ENCODE assay signal across 10 cellular contexts in genomic region chr12:74646831-74647230, GRCh38.
DNase-seq lines count a peak whose midpoint lies in the region; ATAC-seq and TF ChIP-seq lines count a peak whose summit lies in the region.
"Had no signal": no experiment of that assay in that cellular context is flagged by ENCODE, and none has a peak within 500 bp of the region (broad histone marks: within the 10 kb centered on the region; RNA-seq: fewer than 3 reads in every experiment).

No MANE protein-coding gene starts in this region.

- 14 to 26% methylated on average over 1 of the region's 1 CpG for whole genome bisulfite sequencing in body of pancreas, 2 donors
- 14 to 15% methylated on average over 1 of the region's 1 CpG for whole genome bisulfite sequencing in transverse colon (ENCODE audit: low coverage in 1 of 2), 2 donors

- H3K36me3 Mint-ChIP-seq in activated T-cell treated with anti-CD3 and anti-CD28 coated beads, Interleukin-2, amount 50 U/mL, for 24 hours (ENCODE audit: low read depth), result no peaks in the 10 kb centered on the region
- H3K36me3 Mint-ChIP-seq: memory B cell had no signal

- in situ Hi-C loops in transverse colon (cut with MboI; ENCODE audit: low pct_ligation_motif_present in 1 of 4, low pct_unique_long_range_greater_than_20kb in 1 of 4, low sequenced_read_pairs in 3 of 4), result no loop called here

- intact Hi-C loops in body of pancreas (cut with DNase I), result no loop called here
- intact Hi-C loops in transverse colon (cut with DNase I; ENCODE audit: low total_unique reads), result no loop called here

- peaks cover 4% of the 10 kb centered on the region for H3K27me3 Mint-ChIP-seq in activated T-cell treated with anti-CD3 and anti-CD28 coated beads, Interleukin-2, amount 50 U/mL, for 24 hours
- H3K27me3 Mint-ChIP-seq: memory B cell had no signal

- H3K9me3 Mint-ChIP-seq in activated T-cell treated with anti-CD3 and anti-CD28 coated beads, Interleukin-2, amount 50 U/mL, for 24 hours, result no peaks in the 10 kb centered on the region
- H3K9me3 Mint-ChIP-seq: memory B cell had no signal

- no peak overlapping the region for H3K27ac Mint-ChIP-seq in activated T-cell treated with anti-CD3 and anti-CD28 coated beads, Interleukin-2, amount 50 U/mL, for 24 hours
- H3K27ac Mint-ChIP-seq: memory B cell had no signal

- ATAC-seq in body of pancreas, result peak; percentile 52
- no peak for ATAC-seq in HG03469 (IDR thresholded peaks at IDR 0.05; ENCODE audit: unreplicated experiment)

- no peaks in the 10 kb centered on the region for H3K4me1 ChIP-seq in body of pancreas
- H3K4me1 ChIP-seq in transverse colon, result no peaks in the 10 kb centered on the region

- no peaks in the 10 kb centered on the region for H3K36me3 ChIP-seq in body of pancreas (replicated peaks in 1 of 2; ENCODE audit: insufficient read depth in 1 of 2, low read depth in 2 of 2)
- no peaks in the 10 kb centered on the region for H3K36me3 ChIP-seq in transverse colon

- H3K4me3 ChIP-seq in body of pancreas, result no peak overlapping the region
- no peak overlapping the region for H3K4me3 ChIP-seq in transverse colon

- TF ChIP-seq POLR2A in body of pancreas (IDR thresholded peaks at IDR 0.05), result no peak
- TF ChIP-seq POLR2A in transverse colon (IDR thresholded peaks at IDR 0.05), result no peak

- H3K9me3 ChIP-seq in body of pancreas (no peaks in the 10 kb centered on the region), transverse colon (no peaks in the 10 kb centered on the region)

- peak in 4 of 7 experiments; percentile 26 to 48 (median 32) for TF ChIP-seq CTCF in body of pancreas (IDR thresholded peaks at IDR 0.05)
- no peak for TF ChIP-seq CTCF in transverse colon (IDR thresholded peaks at IDR 0.05)

- no peaks in the 10 kb centered on the region for H3K4me1 Mint-ChIP-seq in activated T-cell treated with anti-CD3 and anti-CD28 coated beads, Interleukin-2, amount 50 U/mL, for 24 hours (ENCODE audit: low read depth)
- H3K4me1 Mint-ChIP-seq: memory B cell had no signal

- TF ChIP-seq EP300 in transverse colon (IDR thresholded peaks at IDR 0.05; ENCODE audit: low read depth), result no peak

- H3K4me3 Mint-ChIP-seq in activated T-cell treated with anti-CD3 and anti-CD28 coated beads, Interleukin-2, amount 50 U/mL, for 24 hours, result no peak overlapping the region
- H3K4me3 Mint-ChIP-seq: memory B cell had no signal

- no peaks in the 10 kb centered on the region for H3K27me3 ChIP-seq in body of pancreas
- no peaks in the 10 kb centered on the region for H3K27me3 ChIP-seq in transverse colon

- DNase-seq in NCI-H1436 (lab: John Stamatoyannopoulos, UW) (peak; percentile 13), NCI-H1436 treated with DMSO at 0.1 percent for 48 hours (lab: John Stamatoyannopoulos, UW) (no peak), NCI-H2227 treated with DMSO at 0.1 percent for 48 hours (lab: John Stamatoyannopoulos, UW) (peak; percentile 35), body of pancreas (no peak), renal cortical epithelial cell (ENCODE audit: low read depth) (peak; percentile 15), transverse colon (no peak)
- no peak for DNase-seq in activated T-cell treated with anti-CD3 and anti-CD28 coated beads, Interleukin-2, amount 50 U/mL, for 24 hours
- DNase-seq: dermis blood vessel endothelial cell had no signal

- H3K27ac ChIP-seq in body of pancreas, result no peak overlapping the region
- H3K27ac ChIP-seq in transverse colon, result no peak overlapping the region

Comparison
In these comparisons a context has a peak if more than half of its experiments do, and no peak if none do; other contexts are left out.
1. DNase-seq: peak in NCI-H1436 (single experiment), NCI-H2227 treated with DMSO at 0.1 percent for 48 hours (single experiment) and renal cortical epithelial cell (single experiment); none in NCI-H1436 treated with DMSO at 0.1 percent for 48 hours (single experiment), body of pancreas (0 of 4), activated T-cell treated with anti-CD3 and anti-CD28 coated beads, Interleukin-2, amount 50 U/mL, for 24 hours (single experiment) and transverse colon (single experiment).
2. CTCF ChIP-seq: peak in body of pancreas (4 of 7); none in transverse colon (0 of 5).